ENCODE assay signal across 9 cellular contexts in the genomic region with DNA sequence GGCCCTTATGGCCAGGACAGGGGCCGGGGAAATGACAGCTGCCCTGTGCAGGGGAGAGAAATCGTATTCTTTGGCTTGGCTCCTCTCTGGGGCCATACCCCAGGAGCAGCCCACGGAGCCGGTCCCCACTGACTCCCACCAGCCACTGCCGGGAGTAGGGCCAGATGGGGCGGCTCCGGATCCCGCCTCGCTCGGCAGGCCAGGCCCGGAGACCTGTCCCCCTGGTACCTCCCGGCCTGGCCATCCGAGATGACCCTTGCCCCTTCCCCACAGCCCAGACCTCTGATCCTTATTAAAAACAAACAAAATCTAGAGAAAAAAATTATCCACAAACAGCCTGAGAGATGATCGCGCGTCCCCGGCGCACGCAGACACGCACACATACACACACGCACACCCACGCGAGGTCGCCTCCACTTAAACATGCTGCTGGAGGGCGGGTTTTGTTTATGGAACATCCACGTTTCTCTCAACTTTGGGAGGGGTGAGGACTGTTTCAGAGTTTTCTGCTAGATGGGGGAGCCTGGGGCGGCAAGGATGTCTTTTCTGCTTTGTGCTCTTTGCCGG. TPM values are rescaled to one million over a fixed set of nuclear protein-coding genes. Genes with fewer than 3 reads are reported as not detected.
A peak's percentile ranks its signal among the peaks of the same experiment; 100 is the strongest.
DNase-seq lines count a peak whose midpoint lies in the region; ATAC-seq, FAIRE-seq and TF ChIP-seq lines count a peak whose summit lies in the region.
"Had no signal": no experiment of that assay in that cellular context is flagged by ENCODE, and none has a peak within 500 bp of the region (broad histone marks: within the 10 kb centered on the region; RNA-seq: fewer than 3 reads in every experiment).

No MANE protein-coding gene starts in this region.

- TF ChIP-seq RAD21 in A549 (conservative IDR thresholded peaks at IDR 0.05 in 1 of 2, IDR thresholded peaks at IDR 0.05 in 1 of 2) = no peak

- H3K4me1 ChIP-seq in A549 (peaks cover 34% of the 10 kb centered on the region), HAP-1 (peaks cover 37% of the 10 kb centered on the region), adrenal gland (replicated peaks in 1 of 2) (peaks cover 12 to 19% of the 10 kb centered on the region in 2 donors), hepatocyte (ENCODE audit: insufficient read depth) (peaks cover 50% of the 10 kb centered on the region), skeletal muscle satellite cell (ENCODE audit: control insufficient read depth, insufficient read depth, low read length) (peaks cover 19% of the 10 kb centered on the region)

- intact Hi-C loops in adrenal gland (cut with DNase I) = no loop called here

- H3K9me2 ChIP-seq in hepatocyte (replicated peaks; ENCODE audit: insufficient read depth) = no peaks in the 10 kb centered on the region

- TF ChIP-seq EP300 in A549 (IDR thresholded peaks at IDR 0.05) = no peak

- peak overlapping the region; percentile 95 for H3K9ac ChIP-seq in skeletal muscle satellite cell (ENCODE audit: low read depth, low read length)

- H4K20me1 ChIP-seq in hepatocyte (ENCODE audit: insufficient read depth, poor library complexity, severe bottlenecking) = no peaks in the 10 kb centered on the region

- H3K79me2 ChIP-seq in hepatocyte = no peaks in the 10 kb centered on the region

- no peak for TF ChIP-seq CTCF in A549 (IDR thresholded peaks at IDR 0.05)
- TF ChIP-seq CTCF in adrenal gland (IDR thresholded peaks at IDR 0.05) = no peak
- TF ChIP-seq CTCF in hepatocyte (IDR thresholded peaks at IDR 0.05; ENCODE audit: poor library complexity) = no peak

- 8% methylated on average over 24 of the region's 28 CpGs for WGBS in A549 (ENCODE audit: missing lambda C conversion rate)
- 46 to 63% (median 53%) methylated on average over 16 to 28 of the region's 28 CpGs for WGBS in adrenal gland, 4 donors
- WGBS in hepatocyte (ENCODE audit: low lambda C conversion rate, missing lambda C conversion rate) = 12% methylated on average over 28 of the region's 28 CpGs

- in situ Hi-C loops in HAP-1 (cut with MboI; ENCODE audit: low sequenced_read_pairs) = no loop called here

- H3K36me3 ChIP-seq in HAP-1 (replicated peaks) (no peaks in the 10 kb centered on the region), adrenal gland (replicated peaks in 1 of 2) (no peaks in the 10 kb centered on the region), hepatocyte (replicated peaks; ENCODE audit: insufficient read depth, low read depth) (no peaks in the 10 kb centered on the region), skeletal muscle satellite cell (ENCODE audit: insufficient read depth, low read length) (no peaks in the 10 kb centered on the region)

- H3K27ac ChIP-seq in A549 (peak overlapping the region; percentile 97 to 99), adrenal gland (peak overlapping the region in 4 of 5 donors; percentile 53 to 91 (median 81)), hepatocyte (peak overlapping the region; percentile 99)

- DNase-seq in A549 (ENCODE audit: low read depth in 1 of 2, low spot score in 1 of 2) (peak; percentile 15 to 20), HAP-1 (ENCODE audit: low spot score in 2 of 2) (peak in 1 of 2 experiments; percentile 27), adrenal gland (no peak), hepatocyte (ENCODE audit: low spot score) (peak; percentile 75)
- DNase-seq in activated effector memory CD4-positive, alpha-beta T cell treated with Interleukin-2 at 50 U/mL for 16 hours = no peak

- POLR2A ChIA-PET in A549 (lab: Yijun Ruan, JAX) = no interaction called here

- peak; percentile 25 to 30; a peak in 4 of 6 replicates for ATAC-seq in A549
- no peak for ATAC-seq in GM21447 (IDR thresholded peaks at IDR 0.05; ENCODE audit: unreplicated experiment)
- ATAC-seq in HG02973 (IDR thresholded peaks at IDR 0.05; ENCODE audit: unreplicated experiment) = no peak

- TF ChIP-seq POLR2A in A549 (IDR thresholded peaks at IDR 0.05; ENCODE audit: low read length) (no peak), adrenal gland (IDR thresholded peaks at IDR 0.05) (no peak)

- peak overlapping the region; percentile 94 for H3K4me2 ChIP-seq in A549
- H3K4me2 ChIP-seq in hepatocyte = peak overlapping the region; percentile 76
- peak overlapping the region; percentile 90 for H3K4me2 ChIP-seq in skeletal muscle satellite cell (ENCODE audit: low read length)

- CTCF ChIA-PET in A549 (lab: Yijun Ruan, JAX) = no interaction called here

- no peak for FAIRE-seq in A549 (lab: Jason Lieb, UNC)
- FAIRE-seq: islet of Langerhans had no signal

- peak overlapping the region; percentile 7 for H2AFZ ChIP-seq in hepatocyte

- H3K9me3 ChIP-seq in A549 = no peaks in the 10 kb centered on the region
- H3K9me3 ChIP-seq in HAP-1 = no peaks in the 10 kb centered on the region
- H3K9me3 ChIP-seq in adrenal gland (replicated peaks in 1 of 3) = no peaks in the 10 kb centered on the region
- no peaks in the 10 kb centered on the region for H3K9me3 ChIP-seq in hepatocyte (ENCODE audit: low read depth)
- no peaks in the 10 kb centered on the region for H3K9me3 ChIP-seq in skeletal muscle satellite cell (replicated peaks; ENCODE audit: low read length)

- H3K27me3 ChIP-seq in HAP-1 (ENCODE audit: low read depth) = no peaks in the 10 kb centered on the region
- no peaks in the 10 kb centered on the region for H3K27me3 ChIP-seq in adrenal gland
- H3K27me3 ChIP-seq in hepatocyte = no peaks in the 10 kb centered on the region
- H3K27me3 ChIP-seq in skeletal muscle satellite cell (ENCODE audit: control insufficient read depth, insufficient read depth, low read length) = no peaks in the 10 kb centered on the region

- H3K4me3 ChIP-seq in A549 (peak overlapping the region; percentile 44), HAP-1 (peak overlapping the region; percentile 26), adrenal gland (peak overlapping the region in 1 of 4 donors; percentile 53), hepatocyte (no peak overlapping the region), skeletal muscle satellite cell (ENCODE audit: low read length) (peak overlapping the region; percentile 69)

TF ChIP-seq in A549, 52 proteins besides CTCF, POLR2A, EP300 and RAD21:
- TF ChIP-seq, protein P1, sequence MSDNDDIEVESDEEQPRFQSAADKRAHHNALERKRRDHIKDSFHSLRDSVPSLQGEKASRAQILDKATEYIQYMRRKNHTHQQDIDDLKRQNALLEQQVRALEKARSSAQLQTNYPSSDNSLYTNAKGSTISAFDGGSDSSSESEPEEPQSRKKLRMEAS (IDR thresholded peaks at IDR 0.05) = peak; percentile 41
- TF ChIP-seq RARB (CRISPR knock-in tag; IDR thresholded peaks at IDR 0.05) (no peak), HOXB13 (CRISPR knock-in tag; IDR thresholded peaks at IDR 0.05; ENCODE audit: low read depth) (peak; percentile 14; the same call in 1 of the 2 replicates), CBX2 (IDR thresholded peaks at IDR 0.05; ENCODE audit: borderline replicate concordance, low read depth) (no peak), RCOR1 (IDR thresholded peaks at IDR 0.05; ENCODE audit: low read depth, low read length) (no peak), MAFK (IDR thresholded peaks at IDR 0.05; ENCODE audit: partially characterized antibody) (no peak)

RNA-seq across cellular contexts. Expression of a gene that starts 59.1 kb away (rescaled TPM):
- not detected in 2 replicates for polyA plus RNA-seq in A549 (2011; rRNA removed)
- not detected in 2 replicates for polyA plus RNA-seq in A549 (2012; cell fraction: cytosol; rRNA removed)
- not detected in 2 replicates for polyA plus RNA-seq in A549 (2012; cell fraction: nucleus; rRNA removed)
- polyA plus RNA-seq in A549 (2017; fragmentation: RNase III; extraction: RNeasy Plus Mini Kit Qiagen cat#74134 plus additional on column Dnase treatment) = not detected in 3 replicates
- polyA minus RNA-seq in A549 (2011; rRNA and poly(A)+ RNA removed) = not detected in 2 replicates
- not detected for total RNA-seq in adrenal gland
- under 1 TPM in 1 of 3 donors, not detected in 2; 0.48 TPM for polyA plus RNA-seq in adrenal gland
- not detected in 2 replicates for total RNA-seq in hepatocyte
- polyA plus RNA-seq in hepatocyte = not detected in 2 replicates
- total RNA-seq in skeletal muscle satellite cell (2012; rRNA removed) = not detected in 2 replicates

Comparison
In these comparisons a context has a peak if more than half of its experiments do, and no peak if none do; other contexts are left out.
1. ATAC-seq: peak in A549 (2 of 2); none in GM21447 (single experiment) and HG02973 (single experiment).
2. DNase-seq: peak in A549 (2 of 2) and hepatocyte (single experiment); none in adrenal gland (0 of 7) and activated effector memory CD4-positive, alpha-beta T cell treated with Interleukin-2 at 50 U/mL for 16 hours (single experiment).
3. Peak in every context shown above with its lines, with median percentiles within 50 percentile points of each other: H3K27ac ChIP-seq and H3K4me2 ChIP-seq.